ENCODE assay signal across 19 cellular contexts in the genomic region with DNA sequence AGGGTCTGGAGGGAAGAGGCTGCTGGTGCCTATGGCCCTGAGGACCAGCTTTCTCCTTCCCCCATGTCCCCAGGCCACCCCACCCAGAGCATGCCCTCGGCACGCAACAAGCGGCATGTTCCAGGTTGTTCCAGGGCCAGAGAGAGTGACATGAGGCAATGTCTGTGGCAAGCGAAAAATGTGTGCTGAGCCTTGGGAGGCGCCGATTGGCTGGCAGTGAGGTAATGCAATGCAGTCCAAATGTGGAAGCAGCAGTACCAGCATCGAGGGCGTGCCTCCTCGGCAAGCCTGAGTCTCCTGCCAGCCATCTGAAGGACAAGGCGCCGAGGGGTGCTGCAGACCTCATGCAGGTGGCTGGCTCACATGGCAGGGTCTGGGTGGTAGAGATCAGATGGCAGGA.
A peak's percentile ranks its signal among the peaks of the same experiment; 100 is the strongest.
DNase-seq lines count a peak whose midpoint lies in the region; ATAC-seq and TF ChIP-seq lines count a peak whose summit lies in the region.
"Had no signal": no experiment of that assay in that cellular context is flagged by ENCODE, and none has a peak within 500 bp of the region (broad histone marks: within the 10 kb centered on the region; RNA-seq: fewer than 3 reads in every experiment).

No MANE protein-coding gene starts in this region.

- no peak for TF ChIP-seq POLR2A in tibial nerve (IDR thresholded peaks at IDR 0.05)

- no peak for ATAC-seq in GM18909 (IDR thresholded peaks at IDR 0.05; ENCODE audit: poor library complexity, unreplicated experiment)
- ATAC-seq in GM19351 (IDR thresholded peaks at IDR 0.05; ENCODE audit: unreplicated experiment), result no peak

- H3K9me3 ChIP-seq in neuronal stem cell (replicated peaks in 1 of 2; ENCODE audit: control insufficient read depth in 2 of 2, insufficient read depth in 1 of 2, low read depth in 1 of 2, low read length in 2 of 2) (no peaks in the 10 kb centered on the region), tibial nerve (no peaks in the 10 kb centered on the region)
- H3K9me3 ChIP-seq: SK-N-SH had no signal

- TF ChIP-seq EP300 in tibial nerve (IDR thresholded peaks at IDR 0.05), result no peak

- no peak overlapping the region for H3K9ac ChIP-seq in neuronal stem cell (ENCODE audit: low read depth, low read length, poor library complexity)
- H3K9ac ChIP-seq: SK-N-SH had no signal

- no peaks in the 10 kb centered on the region for H3K36me3 ChIP-seq in neuronal stem cell (replicated peaks in 1 of 2; ENCODE audit: control insufficient read depth in 2 of 2, insufficient read depth in 2 of 2, low read length in 2 of 2)
- no peaks in the 10 kb centered on the region for H3K36me3 ChIP-seq in tibial nerve

- H2AFZ ChIP-seq in neuronal stem cell (ENCODE audit: low read length), result no peak overlapping the region

- WGBS in neuronal stem cell (ENCODE audit: extremely low coverage in 2 of 2, insufficient read length in 2 of 2, insufficient replicate concordance in 1 of 2), 2 donors, result no CpG with 5 or more reads among the region's 11 CpGs
- 81 to 86% methylated on average over 11 of the region's 11 CpGs for WGBS in tibial nerve, 2 donors

- no peak overlapping the region for H3K4me2 ChIP-seq in neuronal stem cell (ENCODE audit: insufficient read depth, low read length, poor library complexity, severe bottlenecking)
- H3K4me2 ChIP-seq: SK-N-SH had no signal

- no peaks in the 10 kb centered on the region for H3K79me1 ChIP-seq in neuronal stem cell (ENCODE audit: low read depth, low read length)

- no peak overlapping the region for H4K8ac ChIP-seq in neuronal stem cell (ENCODE audit: low read depth, low read length)

- peak overlapping the region; percentile 63 for H3K14ac ChIP-seq in neuronal stem cell (ENCODE audit: low read length)

- H3K4me1 ChIP-seq in neuronal stem cell (ENCODE audit: control insufficient read depth in 2 of 2, insufficient read depth in 1 of 2, low read depth in 1 of 2, low read length in 2 of 2), result peaks cover 0 to 4% of the 10 kb centered on the region in 2 donors
- H3K4me1 ChIP-seq in tibial nerve, result peaks cover 0 to 6% (median 0%) of the 10 kb centered on the region in 4 donors

- H2BK12ac ChIP-seq in neuronal stem cell (ENCODE audit: low read length), result no peak overlapping the region

- H4K91ac ChIP-seq in neuronal stem cell (ENCODE audit: low read depth, low read length, poor library complexity), result no peak overlapping the region

- H2BK120ac ChIP-seq in neuronal stem cell (ENCODE audit: low read depth, low read length), result no peak overlapping the region

- no peak overlapping the region for H3K18ac ChIP-seq in neuronal stem cell (ENCODE audit: low read length)

- TF ChIP-seq CTCF in AG10803 (conservative IDR thresholded peaks at IDR 0.05; ENCODE audit: low read length) (no peak), tibial nerve (IDR thresholded peaks at IDR 0.05) (no peak)

- H2BK15ac ChIP-seq in neuronal stem cell (ENCODE audit: low read length), result no peak overlapping the region

- no peak overlapping the region for H3K4ac ChIP-seq in neuronal stem cell (ENCODE audit: low read length)

- DNase-seq in AG10803 (ENCODE audit: low read depth) (peak; percentile 63), H4 (ENCODE audit: low spot score) (peak; percentile 5), caudate nucleus (lab: John Stamatoyannopoulos, UW) (peak in 51 of 61 donors; percentile 3 to 93 (median 42)), neuronal stem cell (ENCODE audit: low spot score) (no peak), tibial nerve (ENCODE audit: low spot score in 2 of 2) (no peak)
- DNase-seq in NK-92 treated with Interleukin-12 subunit alpha and Interleukin-12 subunit beta, amount 100 ng/mL, for 24 hours (lab: John Stamatoyannopoulos, UW), result no peak
- DNase-seq: DMS 273 treated with DMSO at 0.1 percent for 48 hours, GF-D8, HCEC 1CT, MV-4-11, NCI-H1417, NCI-H1930, NCI-H446 treated with DMSO at 0.1 percent for 48 hours, NCI-H748 treated with DMSO at 0.1 percent for 48 hours, SK-N-SH had no signal

- H3K4me3 ChIP-seq in AG10803 (ENCODE audit: low read length), result no peak overlapping the region
- no peak overlapping the region for H3K4me3 ChIP-seq in neuronal stem cell (ENCODE audit: low read length in 2 of 2)
- H3K4me3 ChIP-seq in tibial nerve, result no peak overlapping the region

- H3K27ac ChIP-seq in caudate nucleus (ENCODE audit: low read depth, low read length), result peak overlapping the region; percentile 4
- no peak overlapping the region for H3K27ac ChIP-seq in neuronal stem cell (replicated peaks; ENCODE audit: low read length)
- no peak overlapping the region for H3K27ac ChIP-seq in tibial nerve
- H3K27ac ChIP-seq: C4-2B, HL-60 had no signal

- no peak overlapping the region for H2AK5ac ChIP-seq in neuronal stem cell (ENCODE audit: low read depth, low read length)

- no peak overlapping the region for H3K23ac ChIP-seq in neuronal stem cell (ENCODE audit: low read depth, low read length, poor library complexity)

- H3K27me3 ChIP-seq in neuronal stem cell (ENCODE audit: control insufficient read depth in 3 of 3, insufficient read depth in 3 of 3, low read depth in 1 of 3, low read length in 3 of 3) (no peaks in the 10 kb centered on the region), tibial nerve (no peaks in the 10 kb centered on the region)

- no peak overlapping the region for H2BK5ac ChIP-seq in neuronal stem cell (ENCODE audit: low read length)

Comparison
In these comparisons a context has a peak if more than half of its experiments do, and no peak if none do; other contexts are left out.
1. DNase-seq: peak in AG10803 (single experiment), H4 (single experiment) and caudate nucleus (51 of 61); none in neuronal stem cell (single experiment), tibial nerve (0 of 2) and NK-92 treated with Interleukin-12 subunit alpha and Interleukin-12 subunit beta, amount 100 ng/mL, for 24 hours (single experiment).